9 cellular contexts compared by ENCODE assay signal in genomic region chr2:117771969-117772630, GRCh38. TPM values are rescaled to one million over a fixed set of nuclear protein-coding genes. Genes with fewer than 3 reads are reported as not detected.
DNase-seq lines count a peak whose midpoint lies in the region; ATAC-seq, FAIRE-seq and TF ChIP-seq lines count a peak whose summit lies in the region.
"Had no signal": no experiment of that assay in that cellular context is flagged by ENCODE, and none has a peak within 500 bp of the region (broad histone marks: within the 10 kb centered on the region; RNA-seq: fewer than 3 reads in every experiment).

No MANE protein-coding gene starts in this region.

- intact Hi-C loops in pancreas (cut with DNase I), result loop anchor here in 2 of 3 donors (10.0 kb wide), 2 partner anchors 287 to 297 kb away; no protein-coding TSS in a partner anchor
- intact Hi-C loops in left colon (cut with DNase I, micrococcal nuclease), result no loop called here

- TF ChIP-seq CTCF in GM13977 (IDR thresholded peaks at IDR 0.05; ENCODE audit: extremely low read depth, insufficient read depth, missing control alignments), result peak; percentile 49
- TF ChIP-seq CTCF in pancreas (IDR thresholded peaks at IDR 0.05), result peak in 1 of 4 donors; percentile 11
- no peak for TF ChIP-seq CTCF in omental fat pad (IDR thresholded peaks at IDR 0.05)

- no peaks in the 10 kb centered on the region for H3K36me3 ChIP-seq in pancreas
- H3K36me3 ChIP-seq: SJSA1 had no signal

- ATAC-seq in pancreas, result peak in 3 of 4 donors; percentile 56 to 70 (median 59)
- ATAC-seq in HG03565 (IDR thresholded peaks at IDR 0.05; ENCODE audit: unreplicated experiment), result no peak
- ATAC-seq in left colon, result no peak
- no peak for ATAC-seq in omental fat pad (ENCODE audit: low FRiP score)

- DNase-seq in GM13977 (ENCODE audit: low spot score) (peak; percentile 20), NCI-H2196 (lab: John Stamatoyannopoulos, UW; ENCODE audit: unreplicated experiment) (peak; percentile 38), cerebellar cortex (ENCODE audit: low spot score) (peak; percentile 16), pancreas (no peak), left colon (no peak), omental fat pad (ENCODE audit: low spot score) (no peak)
- DNase-seq: naive B cell had no signal

- H3K4me3 ChIP-seq in pancreas, result no peak overlapping the region
- H3K4me3 ChIP-seq: SJSA1 had no signal

- FAIRE-seq in pancreas (lab: Jason Lieb, UNC), result no peak

- H3K27ac ChIP-seq in pancreas, result no peak overlapping the region
- H3K27ac ChIP-seq: SJSA1 had no signal

- whole genome bisulfite sequencing in pancreas, 2 donors, result 23 to 31% methylated on average over 4 of the region's 4 CpGs

- no peaks in the 10 kb centered on the region for H3K4me1 ChIP-seq in pancreas
- H3K4me1 ChIP-seq: SJSA1 had no signal

- in situ Hi-C loops in GM13977 (cut with MboI; ENCODE audit: low pct_unique_long_range_greater_than_20kb, low sequenced_read_pairs, unreplicated experiment), result no loop called here

- H3K9me3 ChIP-seq in pancreas, result no peaks in the 10 kb centered on the region
- H3K9me3 ChIP-seq: SJSA1 had no signal

- H3K27me3 ChIP-seq in pancreas, result no peaks in the 10 kb centered on the region
- H3K27me3 ChIP-seq: SJSA1 had no signal

RNA-seq across cellular contexts. Expression of gene DDX18, which starts 42.4 kb away (rescaled TPM):
- total RNA-seq in pancreas, result 10 to 100 TPM; 15.5 to 28.0 (median 21.5) TPM
- polyA plus RNA-seq in pancreas, result 10 to 100 TPM; 11.0 to 17.4 TPM
- total RNA-seq in left colon, result 10 to 100 TPM; 35.5 to 37.0 TPM
- total RNA-seq in omental fat pad, result 10 to 100 TPM; 38.2 to 83.3 (median 51.8) TPM

Comparison
In these comparisons a context has a peak if more than half of its experiments do, and no peak if none do; other contexts are left out.
1. DNase-seq: peak in GM13977 (single experiment), NCI-H2196 (single experiment) and cerebellar cortex (single experiment); none in pancreas (0 of 6), left colon (0 of 2) and omental fat pad (single experiment).
2. ATAC-seq: peak in pancreas (3 of 4); none in HG03565 (single experiment), left colon (single experiment) and omental fat pad (single experiment).
3. intact Hi-C loops: an anchor here in pancreas (10.0 kb wide); none called in left colon.